30 cellular contexts compared by ENCODE assay signal in genomic region chr1:228767636-228768344, GRCh38. TPM values are rescaled to one million over a fixed set of nuclear protein-coding genes. Genes with fewer than 3 reads are reported as not detected.
DNase-seq lines count a peak whose midpoint lies in the region; ATAC-seq, FAIRE-seq and TF ChIP-seq lines count a peak whose summit lies in the region.
"Had no signal": no experiment of that assay in that cellular context is flagged by ENCODE, and none has a peak within 500 bp of the region (broad histone marks: within the 10 kb centered on the region; RNA-seq: fewer than 3 reads in every experiment).

No MANE protein-coding gene starts in this region.

- no peaks in the 10 kb centered on the region for H4K20me1 ChIP-seq in HepG2 (ENCODE audit: insufficient read depth, low read length)

- no peak for TF ChIP-seq POLR2A in HepG2 (IDR thresholded peaks at IDR 0.05; ENCODE audit: insufficient read depth in 1 of 2, low read depth in 2 of 2, low read length in 2 of 2)

- H3K4me3 ChIP-seq in HepG2 (replicated peaks in 1 of 3; ENCODE audit: insufficient read depth in 1 of 3, low read depth in 2 of 3, low read length in 3 of 3), result no peak overlapping the region
- H3K4me3 ChIP-seq in right cardiac atrium (ENCODE audit: low read length), result no peak overlapping the region
- H3K4me3 ChIP-seq: breast epithelium, left ventricle myocardium inferior, PC-9, thoracic aorta had no signal

- H3K27me3 ChIP-seq in HepG2 (ENCODE audit: control insufficient read depth in 1 of 2, insufficient read depth in 2 of 2, low read length in 2 of 2) (peaks cover 0 to 11% of the 10 kb centered on the region in 2 experiments; a peak in 3 of 5 replicates), right cardiac atrium (ENCODE audit: control insufficient read depth, insufficient read depth) (peaks cover 2% of the 10 kb centered on the region)
- H3K27me3 ChIP-seq: breast epithelium had no signal

- in situ Hi-C loops in HepG2 (cut with HindIII; ENCODE audit: extremely low pct_ligation_motif_present, low pct_unique_long_range_greater_than_20kb), result no loop called here

- H3K79me2 ChIP-seq in HepG2 (ENCODE audit: insufficient read depth, low read length), result no peaks in the 10 kb centered on the region

- H2AFZ ChIP-seq in HepG2 (ENCODE audit: low read length), result no peak overlapping the region
- H2AFZ ChIP-seq: PC-9 had no signal

- TF ChIP-seq EP300 in HepG2 (IDR thresholded peaks at IDR 0.05; ENCODE audit: low read depth in 2 of 2, low read length in 2 of 2), result no peak
- no peak for TF ChIP-seq EP300 in HepG2 (CRISPR knock-in tag; IDR thresholded peaks at IDR 0.05; ENCODE audit: borderline replicate concordance)

- POLR2A ChIA-PET in HepG2 (lab: Yijun Ruan, JAX), result no interaction called here

- no peak for TF ChIP-seq RAD21 in HepG2 (CRISPR knock-in tag; IDR thresholded peaks at IDR 0.05)

- no peak overlapping the region; the same call in 1 of the 2 replicates for H3K9ac ChIP-seq in HepG2 (ENCODE audit: insufficient read depth, low read depth, low read length)

- intact Hi-C loops in HepG2 (cut with micrococcal nuclease; ENCODE audit: unreplicated experiment) (no loop called here), right cardiac atrium (cut with DNase I) (no loop called here)

- no peaks in the 10 kb centered on the region for H3K36me3 ChIP-seq in HepG2 (replicated peaks in 1 of 2; ENCODE audit: control insufficient read depth in 1 of 2, insufficient read depth in 2 of 2, low read length in 2 of 2)
- H3K36me3 ChIP-seq: breast epithelium, left ventricle myocardium inferior, thoracic aorta had no signal

- DNase-seq in NCI-H2171 treated with DMSO at 0.1 percent for 48 hours (lab: John Stamatoyannopoulos, UW) (peak; percentile 43), NCI-H2171 (lab: John Stamatoyannopoulos, UW) (no peak), GM18507 (ENCODE audit: extremely low spot score, insufficient read length, low read depth) (no peak), NCI-H82 (lab: John Stamatoyannopoulos, UW) (peak; percentile 63), HepG2 (ENCODE audit: low spot score) (no peak), HK-2 (ENCODE audit: unreplicated experiment) (no peak), right cardiac atrium (no peak)
- no peak for DNase-seq in stimulated activated naive CD4-positive, alpha-beta T cell treated with Interleukin-2 at 50 U/mL for 16 hours (lab: John Stamatoyannopoulos, UW)
- DNase-seq: activated CD4-positive, alpha-beta T cell treated with anti-CD3 and anti-CD28 coated beads, Interleukin-2, amount 10 ng/mL, durations not matched to agents 24 days and 14 days; activated CD8-positive, alpha-beta memory T cell treated with anti-CD3 and anti-CD28 coated beads, Interleukin-2, amount 10 ng/mL, durations not matched to agents 7 days and 5 days; activated naive CD4-positive, alpha-beta T cell treated with anti-CD3 and anti-CD28 coated beads, Interleukin-2, amount 10 ng/mL, durations not matched to agents 7 days and 5 days; AML-193; CD4-positive, alpha-beta memory T cell; DMS153; HFFc6; hypothalamus; immature natural killer cell; Kasumi-1; left ventricle myocardium inferior; mesendoderm; NK-92 treated with Interleukin-12 subunit alpha and Interleukin-12 subunit beta, amount 100 ng/mL, for 24 hours; PC-9; Right ventricle myocardium superior; stimulated activated CD4-positive, alpha-beta T cell treated with anti-CD3 and anti-CD28 coated beads, Interleukin-15, amount 100 ng/mL, for 24 hours; stimulated activated naive CD4-positive, alpha-beta T cell had no signal

- H3K4me1 ChIP-seq in HepG2 (ENCODE audit: insufficient read depth, low read length) (peaks cover 38% of the 10 kb centered on the region), right cardiac atrium (ENCODE audit: control insufficient read depth, insufficient read depth, low read length) (no peaks in the 10 kb centered on the region)
- H3K4me1 ChIP-seq: breast epithelium, left ventricle myocardium inferior had no signal

- FAIRE-seq in GM18507 (lab: Jason Lieb, UNC) (peak; percentile 62), HepG2 (lab: Jason Lieb, UNC) (no peak)
- FAIRE-seq: A204.1 had no signal

- 44% methylated on average over 6 of the region's 6 CpGs for WGBS in HepG2 (ENCODE audit: low lambda C conversion rate)
- WGBS in right cardiac atrium, result 54% methylated on average over 6 of the region's 6 CpGs

- CTCF ChIA-PET in HepG2 (lab: Yijun Ruan, JAX; ENCODE audit: low intra/inter-chr PET ratio, low total read pairs), result no interaction called here

- H3K4me2 ChIP-seq in HepG2 (ENCODE audit: low read depth, low read length), result peak overlapping the region; percentile 26; the same call in 1 of the 2 replicates
- H3K4me2 ChIP-seq: PC-9 had no signal

- H3K27ac ChIP-seq in HepG2 (ENCODE audit: extremely low read length, insufficient read depth, low read length) (no peak overlapping the region), right cardiac atrium (ENCODE audit: low read length) (no peak overlapping the region)
- H3K27ac ChIP-seq: breast epithelium, HL-60, left ventricle myocardium inferior, PC-9, thoracic aorta had no signal

- no peak for TF ChIP-seq CTCF in HepG2 (CRISPR knock-in tag; IDR thresholded peaks at IDR 0.05)

- BruUV-seq in HepG2 (replicated peaks; lab: Mats Ljungman, UMichigan), result no TSS peak

- H3K9me3 ChIP-seq in HepG2 (ENCODE audit: low read length) (no peaks in the 10 kb centered on the region), right cardiac atrium (ENCODE audit: control insufficient read depth, low read length) (no peaks in the 10 kb centered on the region)
- H3K9me3 ChIP-seq: breast epithelium, left ventricle myocardium inferior, thoracic aorta had no signal

- no peak; the same call in 2 of the 3 replicates for ATAC-seq in HepG2
- no peak for ATAC-seq in right cardiac atrium
- ATAC-seq: activated CD8-positive, alpha-beta memory T cell treated with anti-CD3 and anti-CD28 coated beads, Interleukin-2, amount 10 ng/mL, durations not matched to agents 7 days and 5 days; sciatic nerve had no signal

TF ChIP-seq in HepG2, 621 proteins besides CTCF, POLR2A, EP300 and RAD21 (continues in another document):
- no peak for TF ChIP-seq ZNF512B (CRISPR knock-in tag; IDR thresholded peaks at IDR 0.05; ENCODE audit: borderline replicate concordance)
- TF ChIP-seq HINFP (CRISPR knock-in tag; IDR thresholded peaks at IDR 0.05; ENCODE audit: low read depth), result no peak

RNA-seq across cellular contexts. Expression of gene RHOU, which starts 32.5 kb away (rescaled TPM):
- total RNA-seq in HepG2 (2016; rRNA removed; fragmentation: Illumina TruSeq; extraction: Trizol), result 18.5 and 23.6 TPM in 2 replicates
- total RNA-seq in HepG2 (2016; cell fraction: cytosol; rRNA removed; fragmentation: Illumina TruSeq; extraction: Trizol; ENCODE audit: low read depth), result 3.3 and 4.3 TPM in 2 replicates
- 19.1 and 24.0 TPM in 2 replicates for total RNA-seq in HepG2 (2016; cell fraction: insoluble cytoplasmic fraction; rRNA removed; fragmentation: Illumina TruSeq; extraction: Trizol)
- 14.7 and 15.0 TPM in 2 replicates for total RNA-seq in HepG2 (2016; cell fraction: membrane; rRNA removed; fragmentation: Illumina TruSeq; extraction: Trizol)
- total RNA-seq in HepG2 (2016; cell fraction: nucleus; rRNA removed; fragmentation: Illumina TruSeq; extraction: Trizol), result 12.1 and 12.4 TPM in 2 replicates
- 11.9 and 14.7 TPM in 2 replicates for polyA plus RNA-seq in HepG2 (2011; rRNA removed)
- polyA plus RNA-seq in HepG2 (2011; cell fraction: cytosol; rRNA removed), result 8.3 and 12.2 TPM in 2 replicates
- 6.9 and 11.2 TPM in 2 replicates for polyA plus RNA-seq in HepG2 (2011; cell fraction: nucleus; rRNA removed)
- polyA plus RNA-seq in HepG2 (2012), result 22.4 and 26.2 TPM in 2 replicates
- 2.4 and 3.1 TPM in 2 replicates for polyA plus RNA-seq in HepG2 (2016; cell fraction: cytosol; fragmentation: Illumina TruSeq; extraction: Trizol; ENCODE audit: low read depth)
- 29.9 and 30.8 TPM in 2 replicates for polyA plus RNA-seq in HepG2 (2016; cell fraction: insoluble cytoplasmic fraction; fragmentation: Illumina TruSeq; extraction: Trizol; ENCODE audit: low read depth)
- polyA plus RNA-seq in HepG2 (2016; cell fraction: membrane; fragmentation: Illumina TruSeq; extraction: Trizol; ENCODE audit: low read depth), result 9.4 and 10.5 TPM in 2 replicates
- polyA plus RNA-seq in HepG2 (2016; cell fraction: nucleus; fragmentation: Illumina TruSeq; extraction: Trizol; ENCODE audit: insufficient read depth, low read depth), result 22.5 and 23.1 TPM in 2 replicates
- 2.0 and 14.2 TPM in 2 replicates for polyA minus RNA-seq in HepG2 (2011; rRNA and poly(A)+ RNA removed; ENCODE audit: low replicate concordance)
- 15.8 and 19.7 TPM in 2 replicates for polyA minus RNA-seq in HepG2 (2011; cell fraction: cytosol; rRNA and poly(A)+ RNA removed)
- polyA minus RNA-seq in HepG2 (2011; cell fraction: nucleus; rRNA and poly(A)+ RNA removed), result 5.9 and 12.1 TPM in 2 replicates
- 10 to 100 TPM in 3 of 4 donors, 1 to 10 TPM in 1; 8.1 to 15.1 (median 12.6) TPM for total RNA-seq in right cardiac atrium
- polyA plus RNA-seq in right cardiac atrium, result 5.2 TPM
- total RNA-seq: PC-9 had no signal

Comparison
In these comparisons a context has a peak if more than half of its experiments do, and no peak if none do; other contexts are left out.
1. DNase-seq: peak in NCI-H2171 treated with DMSO at 0.1 percent for 48 hours (single experiment) and NCI-H82 (single experiment); none in NCI-H2171 (single experiment), GM18507 (single experiment), HepG2 (single experiment), HK-2 (single experiment), stimulated activated naive CD4-positive, alpha-beta T cell treated with Interleukin-2 at 50 U/mL for 16 hours (single experiment) and right cardiac atrium (0 of 3).